1 cellular context compared by ENCODE assay signal in the genomic region with DNA sequence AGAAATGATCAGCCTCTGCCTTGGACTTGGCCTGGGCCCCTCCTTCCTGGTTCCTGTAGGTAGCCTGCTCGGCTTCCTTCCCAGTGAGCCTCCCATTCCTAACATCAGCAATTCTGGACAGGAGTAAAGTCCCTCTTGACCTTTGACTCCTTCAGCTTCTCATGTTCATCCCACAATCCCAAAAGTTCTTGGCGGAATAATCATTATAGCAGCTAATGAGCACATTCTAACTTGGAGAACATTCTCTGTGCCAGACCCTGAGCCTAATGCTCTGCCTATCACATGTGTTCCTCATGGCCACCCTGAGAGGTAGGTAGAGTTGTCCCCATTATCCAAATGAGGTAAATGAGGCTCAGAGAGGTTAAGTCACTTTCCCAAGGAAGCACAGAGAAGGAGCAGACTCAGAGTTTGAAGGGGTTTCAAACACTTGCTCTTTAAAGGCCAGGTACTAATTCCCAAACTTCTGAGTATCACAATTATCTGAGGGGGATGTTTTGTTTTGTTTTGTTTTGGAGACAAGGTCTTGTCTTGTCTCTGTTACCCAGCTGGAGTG.
TF ChIP-seq lines count a peak whose summit lies in the region.

No MANE protein-coding gene starts in this region.

TF ChIP-seq in HepG2, 621 proteins besides CTCF, POLR2A, EP300 and RAD21 (continued from another document):
- TF ChIP-seq HIVEP1 (CRISPR knock-in tag; IDR thresholded peaks at IDR 0.05) (no peak), JUNB (CRISPR knock-in tag; IDR thresholded peaks at IDR 0.05; ENCODE audit: borderline replicate concordance) (no peak), GABPB1 (CRISPR knock-in tag; IDR thresholded peaks at IDR 0.05) (no peak), BCL6 (CRISPR knock-in tag; IDR thresholded peaks at IDR 0.05) (peak; percentile 21; the same call in 1 of the 2 replicates), RORA (CRISPR knock-in tag; IDR thresholded peaks at IDR 0.05) (no peak)
- TF ChIP-seq, protein P1, sequence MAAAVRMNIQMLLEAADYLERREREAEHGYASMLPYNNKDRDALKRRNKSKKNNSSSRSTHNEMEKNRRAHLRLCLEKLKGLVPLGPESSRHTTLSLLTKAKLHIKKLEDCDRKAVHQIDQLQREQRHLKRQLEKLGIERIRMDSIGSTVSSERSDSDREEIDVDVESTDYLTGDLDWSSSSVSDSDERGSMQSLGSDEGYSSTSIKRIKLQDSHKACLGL (CRISPR knock-in tag; IDR thresholded peaks at IDR 0.05) = peak; percentile 30; the same call in 1 of the 2 replicates
